Comparison of ENCODE assay signal across 26 cellular contexts in genomic region chr17:70478883-70479282, GRCh38.
"Had no signal": no experiment of that assay in that cellular context is flagged by ENCODE, and none has a peak within 500 bp of the region (broad histone marks: within the 10 kb centered on the region; RNA-seq: fewer than 3 reads in every experiment).

No MANE protein-coding gene starts in this region.

- H2AFZ ChIP-seq: hepatocyte had no signal

- H3K27me3 ChIP-seq: ascending aorta, cardiac muscle cell, dorsolateral prefrontal cortex, foreskin keratinocyte, hepatocyte, upper lobe of left lung, vagina had no signal

- H3K4me1 ChIP-seq: ascending aorta, foreskin keratinocyte, upper lobe of left lung, vagina had no signal

- ATAC-seq: effector memory CD8-positive, alpha-beta T cell; foreskin keratinocyte; SK-N-SH treated with all-trans-retinoic acid at 6 μM for 48 hours; T-helper 17 cell had no signal

- H3K4me2 ChIP-seq: hepatocyte had no signal

- H3K4me3 ChIP-seq: ascending aorta, cardiac muscle cell, coronary artery, dorsolateral prefrontal cortex, hepatocyte, upper lobe of left lung, vagina had no signal

- H3K36me3 ChIP-seq: ascending aorta, cardiac muscle cell, upper lobe of left lung, vagina had no signal

- H3K9me3 ChIP-seq: ascending aorta, vagina had no signal

- H3K27ac ChIP-seq: ascending aorta, cardiac muscle cell, coronary artery, dorsolateral prefrontal cortex, foreskin keratinocyte, hepatocyte, upper lobe of left lung, vagina had no signal

- DNase-seq: activated CD4-positive, alpha-beta memory T cell treated with anti-CD3 and anti-CD28 coated beads for 36 hours; activated CD4-positive, alpha-beta T cell treated with anti-CD3 and anti-CD28 coated beads, Interleukin-2, amount 10 ng/mL, durations not matched to agents 24 days and 14 days; activated CD4-positive, CD25-positive, alpha-beta regulatory T cell treated with anti-CD3 and anti-CD28 coated beads, Interleukin-2, amount 50 U/mL, for 72 hours; activated CD8-positive, alpha-beta memory T cell treated with anti-CD3 and anti-CD28 coated beads, Interleukin-2, amount 50 U/mL, for 4 hours; activated effector memory CD4-positive, alpha-beta T cell treated with anti-CD3 and anti-CD28 coated beads, Interleukin-2, amount 50 U/mL, for 16 hours; activated naive CD4-positive, alpha-beta T cell treated with anti-CD3 and anti-CD28 coated beads for 36 hours; activated naive CD8-positive, alpha-beta T cell treated with anti-CD3 and anti-CD28 coated beads for 36 hours; activated T-cell treated with anti-CD3 and anti-CD28 coated beads, Interleukin-2, amount 50 U/mL, for 1 hour; dorsolateral prefrontal cortex; effector memory CD8-positive, alpha-beta T cell; erythroblast; foreskin keratinocyte; islet precursor cell; naive B cell; retina; stimulated activated CD4-positive, alpha-beta T cell treated with anti-CD3 and anti-CD28 coated beads, Interleukin-2, amount 100 ng/mL, for 48 hours; stimulated activated naive CD4-positive, alpha-beta T cell treated with Interleukin-2 at 50 U/mL for 16 hours; T-helper 17 cell; T1000; upper lobe of left lung had no signal
